In the genomic region with DNA sequence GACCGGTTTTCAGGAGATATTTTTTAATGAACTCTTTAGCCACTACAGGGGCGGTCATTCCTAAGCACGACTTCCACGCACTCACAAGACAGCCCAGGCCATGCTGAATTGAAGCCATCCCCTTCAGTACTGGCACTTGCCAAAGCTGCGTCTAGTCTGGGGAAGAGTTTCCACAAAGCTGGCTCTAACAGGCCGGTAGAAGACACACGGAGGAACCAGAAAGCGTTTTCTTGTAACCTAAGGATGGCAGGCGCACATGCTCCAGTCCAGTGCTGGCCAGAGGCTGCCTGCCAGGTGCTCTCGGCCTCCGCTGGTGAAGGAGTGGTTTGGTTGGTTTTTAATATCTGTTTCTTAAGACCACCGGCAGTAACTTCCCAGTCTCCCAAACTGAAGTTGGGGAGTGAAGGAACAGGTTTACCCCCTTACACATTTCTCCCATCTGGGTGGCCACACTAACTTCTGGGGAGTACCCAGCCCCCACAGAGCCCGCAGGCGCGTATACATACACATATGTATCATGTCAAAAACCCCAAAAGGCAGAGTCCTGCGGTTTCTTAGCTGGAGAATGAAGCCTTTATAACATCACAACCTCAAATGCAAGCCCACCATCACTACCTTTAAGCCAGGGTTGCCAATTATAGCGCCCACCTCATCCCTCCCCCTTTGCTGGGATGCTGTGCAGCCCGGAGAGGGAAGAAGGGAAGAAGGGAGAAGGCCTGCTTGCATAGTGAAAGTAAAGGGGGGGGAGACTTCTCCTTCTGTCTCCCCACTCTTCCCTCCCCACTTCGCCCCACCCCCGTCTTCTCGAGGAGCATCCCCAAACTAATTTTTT, we compare ENCODE assay signal across 8 cellular contexts. TPM values are rescaled to one million over a fixed set of nuclear protein-coding genes. Genes with fewer than 3 reads are reported as not detected.
DNase-seq lines count a peak whose midpoint lies in the region; ATAC-seq, FAIRE-seq and TF ChIP-seq lines count a peak whose summit lies in the region.

No MANE protein-coding gene starts in this region.

- peaks cover 45% of the 10 kb centered on the region for H3K4me1 Mint-ChIP-seq in T-helper 1 cell treated with Interleukin-12 subunit alpha and Interleukin-12 subunit beta and Interleukin-4 antibody, amounts not matched to agents 30 μg/mL and 1 μg/mL, for 36 hours (ENCODE audit: low read depth)
- H3K4me1 Mint-ChIP-seq in endodermal cell (peaks cover 26% of the 10 kb centered on the region), nephron progenitor cell (peaks cover 42% of the 10 kb centered on the region)

- H3K9me3 ChIP-seq in endodermal cell (ENCODE audit: control insufficient read depth, low read length): no peaks in the 10 kb centered on the region

- TF ChIP-seq POLR2A in GM12891 (IDR thresholded peaks at IDR 0.05; ENCODE audit: low read depth, low read length): no peak

- H3K36me3 ChIP-seq in endodermal cell (ENCODE audit: control insufficient read depth, insufficient read depth, low read length): no peaks in the 10 kb centered on the region

- 6 to 18% methylated on average over 9 to 19 of the region's 21 CpGs for WGBS in endodermal cell (ENCODE audit: insufficient coverage in 1 of 2, insufficient read length in 1 of 2), 2 experiments

- H3K27ac ChIP-seq in 22Rv1 (peak overlapping the region; percentile 88), endodermal cell (ENCODE audit: low read depth, low read length) (no peak overlapping the region)

- DNase-seq in GM12891 (ENCODE audit: insufficient read length, low spot score) (no peak), endodermal cell (peak; percentile 71), nephron progenitor cell (peak; percentile 30), OCI-M2 (lab: John Stamatoyannopoulos, UW; ENCODE audit: unreplicated experiment) (no peak)

- H3K27me3 Mint-ChIP-seq in T-helper 1 cell treated with Interleukin-12 subunit alpha and Interleukin-12 subunit beta and Interleukin-4 antibody, amounts not matched to agents 30 μg/mL and 1 μg/mL, for 36 hours (ENCODE audit: low read depth): peaks cover 6% of the 10 kb centered on the region
- H3K27me3 Mint-ChIP-seq in endodermal cell (ENCODE audit: insufficient read depth): peaks cover 14% of the 10 kb centered on the region
- peaks cover 73% of the 10 kb centered on the region for H3K27me3 Mint-ChIP-seq in nephron progenitor cell (ENCODE audit: low read depth, poor library complexity)

- H3K27ac Mint-ChIP-seq in T-helper 1 cell treated with Interleukin-12 subunit alpha and Interleukin-12 subunit beta and Interleukin-4 antibody, amounts not matched to agents 30 μg/mL and 1 μg/mL, for 36 hours: peak overlapping the region; percentile 67
- H3K27ac Mint-ChIP-seq in endodermal cell (no peak overlapping the region), nephron progenitor cell (no peak overlapping the region)

- H3K4me3 ChIP-seq in endodermal cell (ENCODE audit: low read length): peak overlapping the region; percentile 94

- peaks cover 7% of the 10 kb centered on the region for H3K4me1 ChIP-seq in endodermal cell (ENCODE audit: control insufficient read depth, insufficient read depth, low read length)

- peak overlapping the region; percentile 98 for H3K4me3 Mint-ChIP-seq in T-helper 1 cell treated with Interleukin-12 subunit alpha and Interleukin-12 subunit beta and Interleukin-4 antibody, amounts not matched to agents 30 μg/mL and 1 μg/mL, for 36 hours
- H3K4me3 Mint-ChIP-seq in endodermal cell: peak overlapping the region; percentile 87
- peak overlapping the region; percentile 98 for H3K4me3 Mint-ChIP-seq in nephron progenitor cell

- H3K9ac ChIP-seq in endodermal cell (ENCODE audit: extremely low read depth, low read length, poor library complexity, severe bottlenecking): no peak overlapping the region

- no peaks in the 10 kb centered on the region for H3K9me3 Mint-ChIP-seq in T-helper 1 cell treated with Interleukin-12 subunit alpha and Interleukin-12 subunit beta and Interleukin-4 antibody, amounts not matched to agents 30 μg/mL and 1 μg/mL, for 36 hours
- H3K9me3 Mint-ChIP-seq in endodermal cell (no peaks in the 10 kb centered on the region), nephron progenitor cell (peaks cover 7% of the 10 kb centered on the region)

- ATAC-seq in GM21825 (IDR thresholded peaks at IDR 0.05; ENCODE audit: unreplicated experiment) (no peak), GM21576 (IDR thresholded peaks at IDR 0.05; ENCODE audit: unreplicated experiment) (no peak)

- FAIRE-seq in GM12891 (lab: Jason Lieb, UNC): peak; percentile 41

- H3K36me3 Mint-ChIP-seq in T-helper 1 cell treated with Interleukin-12 subunit alpha and Interleukin-12 subunit beta and Interleukin-4 antibody, amounts not matched to agents 30 μg/mL and 1 μg/mL, for 36 hours (ENCODE audit: low read depth): peaks cover 29% of the 10 kb centered on the region
- H3K36me3 Mint-ChIP-seq in endodermal cell (ENCODE audit: low read depth) (no peaks in the 10 kb centered on the region), nephron progenitor cell (ENCODE audit: low read depth) (peaks cover 1% of the 10 kb centered on the region)

- peaks cover 8% of the 10 kb centered on the region for H3K27me3 ChIP-seq in endodermal cell (ENCODE audit: control insufficient read depth, insufficient read depth, low read length, poor library complexity, severe bottlenecking)

- TF ChIP-seq CTCF in 22Rv1 (IDR thresholded peaks at IDR 0.05) (no peak), endodermal cell (conservative IDR thresholded peaks at IDR 0.05) (no peak), nephron progenitor cell (IDR thresholded peaks at IDR 0.05) (no peak)

TF ChIP-seq in GM12891, 5 proteins besides CTCF, POLR2A, EP300 and RAD21:
- TF ChIP-seq PAX5 (IDR thresholded peaks at IDR 0.05; ENCODE audit: insufficient read depth, low read length, severe bottlenecking) (no peak), POLR2AphosphoS5 (IDR thresholded peaks at IDR 0.05; ENCODE audit: low read depth, low read length) (no peak), SPI1 (IDR thresholded peaks at IDR 0.05; ENCODE audit: low read depth, low read length) (no peak), POU2F2 (IDR thresholded peaks at IDR 0.05; ENCODE audit: low read depth, low read length) (no peak), TAF1 (IDR thresholded peaks at IDR 0.05; ENCODE audit: low read depth, low read length) (no peak)

RNA-seq across cellular contexts. Expression of a gene that starts 1.2 kb away (rescaled TPM):
- 3.5 TPM for polyA plus RNA-seq in GM12891 (2012; ENCODE audit: low read depth, missing spikeins)
- 1 to 10 TPM; 4.7 to 5.3 TPM for total RNA-seq in endodermal cell
- polyA plus RNA-seq in endodermal cell (2013, experiment 1 of 2): 9.3 TPM
- polyA plus RNA-seq in endodermal cell (2013, experiment 2 of 2): 7.7 TPM

Comparison
In these comparisons a context has a peak if more than half of its experiments do, and no peak if none do; other contexts are left out.
1. DNase-seq: peak in endodermal cell (single experiment) and nephron progenitor cell (single experiment); none in GM12891 (single experiment) and OCI-M2 (single experiment).
2. Peak in every context shown above with its lines, with median percentiles within 50 percentile points of each other: H3K4me3 Mint-ChIP-seq.